Comparison of ENCODE assay signal across 9 cellular contexts in genomic region chr18:48932462-48932818, GRCh38. TPM values are rescaled to one million over a fixed set of nuclear protein-coding genes. Genes with fewer than 3 reads are reported as not detected.
DNase-seq lines count a peak whose midpoint lies in the region; ATAC-seq and TF ChIP-seq lines count a peak whose summit lies in the region.
"Had no signal": no experiment of that assay in that cellular context is flagged by ENCODE, and none has a peak within 500 bp of the region (broad histone marks: within the 10 kb centered on the region; RNA-seq: fewer than 3 reads in every experiment).

No MANE protein-coding gene starts in this region.

- peak overlapping the region; percentile 48 for H3K4me3 ChIP-seq in ACC112 (ENCODE audit: low read depth, low read length)

- H3K27me3 Mint-ChIP-seq in HFFc6 (ENCODE audit: insufficient read depth): peaks cover 2% of the 10 kb centered on the region; the same call in 1 of the 2 replicates
- peaks cover 10% of the 10 kb centered on the region for H3K27me3 Mint-ChIP-seq in brain
- H3K27me3 Mint-ChIP-seq in natural killer cell (ENCODE audit: low read depth in 2 of 2): no peaks in the 10 kb centered on the region

- DNase-seq in HFFc6 (no peak), natural killer cell (no peak), GM10266 (ENCODE audit: extremely low spot score) (no peak), NCI-H1048 (lab: John Stamatoyannopoulos, UW) (no peak), HEK293T (ENCODE audit: extremely low spot score) (no peak)
- DNase-seq: NCI-H2171 had no signal

- H3K36me3 Mint-ChIP-seq in HFFc6 (ENCODE audit: low read depth) (peaks cover 29% of the 10 kb centered on the region), brain (peaks cover 14% of the 10 kb centered on the region), natural killer cell (no peaks in the 10 kb centered on the region)

- peak overlapping the region; percentile 71 for H3K4me3 Mint-ChIP-seq in HFFc6
- peak overlapping the region in 3 of 5 experiments; percentile 9 to 46 (median 16) for H3K4me3 Mint-ChIP-seq in brain
- H3K4me3 Mint-ChIP-seq in natural killer cell: peak overlapping the region; percentile 85

- POLR2A ChIA-PET in HEK293T (lab: Yijun Ruan, JAX): interaction anchor here (1.5 to 1.7 kb wide), 3 partner anchors 9 to 23 kb away, joined by 3 to 5 read pairs (median 4); no protein-coding TSS in a partner anchor

- H3K9me3 Mint-ChIP-seq in HFFc6 (no peaks in the 10 kb centered on the region), brain (no peaks in the 10 kb centered on the region), natural killer cell (no peaks in the 10 kb centered on the region)

- TF ChIP-seq CTCF in HFFc6 (IDR thresholded peaks at IDR 0.05): no peak
- TF ChIP-seq CTCF in brain (conservative IDR thresholded peaks at IDR 0.05): no peak
- TF ChIP-seq CTCF in natural killer cell (IDR thresholded peaks at IDR 0.05): no peak
- TF ChIP-seq CTCF in GM10266 (IDR thresholded peaks at IDR 0.05; ENCODE audit: control insufficient read depth, insufficient read depth, low read depth, missing control alignments): no peak

- H3K79me2 ChIP-seq in ACC112 (ENCODE audit: control insufficient read depth, insufficient read depth, low read length, unreplicated experiment): peaks cover 98% of the 10 kb centered on the region

- H3K27ac Mint-ChIP-seq in HFFc6: peak overlapping the region; percentile 93
- H3K27ac Mint-ChIP-seq in brain: peak overlapping the region in 4 of 5 experiments; percentile 17 to 89 (median 66)
- H3K27ac Mint-ChIP-seq in natural killer cell: peak overlapping the region; percentile 95 to 96

- CTCF ChIA-PET in HEK293T (lab: Yijun Ruan, JAX): interaction anchor here (0.5 kb wide), 1 partner anchor 22 kb away, joined by 3 read pairs; no protein-coding TSS in a partner anchor

- peaks cover 87% of the 10 kb centered on the region for H3K4me1 ChIP-seq in ACC112 (ENCODE audit: control insufficient read depth, insufficient read depth, low read length, unreplicated experiment)

- H3K4me1 Mint-ChIP-seq in HFFc6 (ENCODE audit: low read depth) (peaks cover 100% of the 10 kb centered on the region), brain (peaks cover 91% of the 10 kb centered on the region), natural killer cell (peaks cover 92 to 96% of the 10 kb centered on the region in 2 donors)

- peak overlapping the region; percentile 84 for H3K27ac ChIP-seq in ACC112 (ENCODE audit: low read depth, low read length)

- H3K36me3 ChIP-seq in ACC112 (ENCODE audit: insufficient read depth, low read length): no peaks in the 10 kb centered on the region

- ATAC-seq in natural killer cell: no peak
- ATAC-seq in GM21529 (IDR thresholded peaks at IDR 0.05; ENCODE audit: unreplicated experiment): no peak

- no peak overlapping the region for H2AFZ ChIP-seq in ACC112 (ENCODE audit: low read length, unreplicated experiment)

- intact Hi-C loops in natural killer cell (cut with micrococcal nuclease): loop anchor here (5.0 kb wide), 1 partner anchor 100 kb away; no protein-coding TSS in a partner anchor

- H3K27me3 ChIP-seq in ACC112 (ENCODE audit: insufficient read depth, low read length): no peaks in the 10 kb centered on the region

TF ChIP-seq in HEK293T, 16 proteins besides CTCF, POLR2A, EP300 and RAD21:
- no peak for TF ChIP-seq LEF1 (IDR thresholded peaks at IDR 0.05; ENCODE audit: borderline replicate concordance)
- TF ChIP-seq HDGF (IDR thresholded peaks at IDR 0.05; ENCODE audit: borderline replicate concordance): no peak

RNA-seq across cellular contexts. Expression of gene SMAD7, which starts 18.3 kb away (rescaled TPM):
- 10 to 100 TPM; 29.6 to 35.8 (median 30.7) TPM for total RNA-seq in HFFc6 (2021; fragmentation: NEBNext Ultra II Directional; extraction: Animal tissue kit (Norgen Biotek cat#: 25700))
- 8.0 TPM for polyA plus RNA-seq in brain (ENCODE audit: insufficient read depth, low read depth, low replicate concordance)
- total RNA-seq in natural killer cell: 100 to 1,000 TPM; 127 to 204 (median 182) TPM

Comparison
In these comparisons a context has a peak if more than half of its experiments do, and no peak if none do; other contexts are left out.
1. H3K4me3 Mint-ChIP-seq: peak in every context shown above with its lines; median percentile 85 in natural killer cell; 71 in HFFc6; 16 in brain.